Comparison of ENCODE assay signal across 10 cellular contexts in the genomic region with DNA sequence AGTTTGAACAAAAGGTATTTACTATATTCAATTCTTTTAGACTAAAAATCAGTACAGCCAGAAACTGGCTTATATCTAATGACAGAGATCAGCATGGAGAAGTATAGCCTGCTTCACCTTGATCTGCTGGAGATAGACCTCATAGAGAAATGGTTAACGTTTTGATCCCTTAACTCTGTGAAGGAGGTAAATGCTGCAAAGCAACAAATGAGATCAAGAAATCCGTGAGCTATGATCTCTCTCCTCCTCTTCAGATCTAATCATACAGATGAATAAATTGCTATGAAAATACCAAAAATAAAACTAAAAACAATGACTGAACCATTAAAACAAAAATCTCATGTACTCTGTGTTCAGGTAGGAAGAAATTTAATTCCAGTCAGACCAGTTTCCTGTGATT. TPM values are rescaled to one million over a fixed set of nuclear protein-coding genes. Genes with fewer than 3 reads are reported as not detected.
DNase-seq lines count a peak whose midpoint lies in the region; ATAC-seq and TF ChIP-seq lines count a peak whose summit lies in the region.
"Had no signal": no experiment of that assay in that cellular context is flagged by ENCODE, and none has a peak within 500 bp of the region (broad histone marks: within the 10 kb centered on the region; RNA-seq: fewer than 3 reads in every experiment).

No MANE protein-coding gene starts in this region.

- H4K20me1 ChIP-seq in neural progenitor cell (ENCODE audit: low read depth): no peaks in the 10 kb centered on the region

- intact Hi-C loops in CD8-positive, alpha-beta T cell (cut with DNase I, micrococcal nuclease): no loop called here
- intact Hi-C loops in naive thymus-derived CD4-positive, alpha-beta T cell (cut with micrococcal nuclease): loop anchor here in 1 of 2 donors (1.0 kb wide), 1 partner anchor 16 kb away; no protein-coding TSS in a partner anchor

- H3K4me3 ChIP-seq in CD8-positive, alpha-beta T cell (ENCODE audit: low read depth, low read length): no peak overlapping the region
- H3K4me3 ChIP-seq in naive thymus-derived CD4-positive, alpha-beta T cell (ENCODE audit: low read length): peak overlapping the region; percentile 11
- H3K4me3 ChIP-seq in Peyer's patch (peak overlapping the region in 2 of 4 donors; percentile 40 to 42), neural progenitor cell (no peak overlapping the region)

- no peaks in the 10 kb centered on the region for H3F3A ChIP-seq in neural progenitor cell (ENCODE audit: low read depth)

- TF ChIP-seq CTCF in CD8-positive, alpha-beta T cell (IDR thresholded peaks at IDR 0.05): no peak
- TF ChIP-seq CTCF in Peyer's patch (IDR thresholded peaks at IDR 0.05) (no peak), neural progenitor cell (IDR thresholded peaks at IDR 0.05) (no peak)

- no peaks in the 10 kb centered on the region for H3K27me3 Mint-ChIP-seq in CD8-positive, alpha-beta T cell (ENCODE audit: low read depth)
- peaks cover 0 to 4% (median 0%) of the 10 kb centered on the region in 5 donors for H3K27me3 Mint-ChIP-seq in naive thymus-derived CD4-positive, alpha-beta T cell
- H3K27me3 Mint-ChIP-seq in neural progenitor cell (ENCODE audit: insufficient read depth, low read depth): no peaks in the 10 kb centered on the region

- no peak overlapping the region for H3K4me2 ChIP-seq in neural progenitor cell

- H3K9me3 Mint-ChIP-seq in CD8-positive, alpha-beta T cell: no peaks in the 10 kb centered on the region
- peaks cover 0 to 6% (median 1%) of the 10 kb centered on the region in 11 donors for H3K9me3 Mint-ChIP-seq in naive thymus-derived CD4-positive, alpha-beta T cell
- peaks cover 3% of the 10 kb centered on the region for H3K9me3 Mint-ChIP-seq in neural progenitor cell
- H3K9me3 Mint-ChIP-seq: T-helper 1 cell treated with Interleukin-12 subunit alpha and Interleukin-12 subunit beta and Interleukin-4 antibody, amounts not matched to agents 30 μg/mL and 1 μg/mL, for 36 hours had no signal

- CTCF ChIA-PET in CD8-positive, alpha-beta T cell (lab: Charles Lee): no interaction called here
- CTCF ChIA-PET in naive thymus-derived CD4-positive, alpha-beta T cell (lab: Charles Lee): no interaction called here

- H3K27ac Mint-ChIP-seq in CD8-positive, alpha-beta T cell: no peak overlapping the region
- peak overlapping the region in 8 of 9 donors; percentile 0 to 74 (median 48) for H3K27ac Mint-ChIP-seq in naive thymus-derived CD4-positive, alpha-beta T cell
- H3K27ac Mint-ChIP-seq in neural progenitor cell: no peak overlapping the region
- H3K27ac Mint-ChIP-seq: T-helper 1 cell treated with Interleukin-12 subunit alpha and Interleukin-12 subunit beta and Interleukin-4 antibody, amounts not matched to agents 30 μg/mL and 1 μg/mL, for 36 hours had no signal

- DNase-seq in CD8-positive, alpha-beta T cell: no peak
- DNase-seq in astrocyte of the hippocampus (ENCODE audit: low read depth, low spot score) (peak; percentile 10), Peyer's patch (no peak), neural progenitor cell (ENCODE audit: low spot score) (no peak)
- DNase-seq in naive thymus-derived CD4-positive, alpha-beta T cell: no peak
- DNase-seq in stimulated activated CD4-positive, alpha-beta T cell treated with anti-CD3 and anti-CD28 coated beads, Interleukin-15, amount 100 ng/mL, for 24 hours: no peak
- no peak for DNase-seq in effector CD4-positive, alpha-beta T cell
- DNase-seq: IMR-90 had no signal

- peak overlapping the region; percentile 68 for H3K4me3 Mint-ChIP-seq in CD8-positive, alpha-beta T cell
- H3K4me3 Mint-ChIP-seq in naive thymus-derived CD4-positive, alpha-beta T cell: peak overlapping the region in 9 of 10 donors; percentile 33 to 83 (median 81)
- H3K4me3 Mint-ChIP-seq in neural progenitor cell: no peak overlapping the region
- H3K4me3 Mint-ChIP-seq: T-helper 1 cell treated with Interleukin-12 subunit alpha and Interleukin-12 subunit beta and Interleukin-4 antibody, amounts not matched to agents 30 μg/mL and 1 μg/mL, for 36 hours had no signal

- no peak overlapping the region for H3K27ac ChIP-seq in CD8-positive, alpha-beta T cell (ENCODE audit: low read depth, low read length)
- H3K27ac ChIP-seq in naive thymus-derived CD4-positive, alpha-beta T cell (ENCODE audit: low read depth, low read length): no peak overlapping the region
- H3K27ac ChIP-seq in Peyer's patch (no peak overlapping the region), neural progenitor cell (no peak overlapping the region)

- no peaks in the 10 kb centered on the region for H3K27me3 ChIP-seq in CD8-positive, alpha-beta T cell (ENCODE audit: insufficient read depth, low read length)
- no peaks in the 10 kb centered on the region for H3K27me3 ChIP-seq in naive thymus-derived CD4-positive, alpha-beta T cell (ENCODE audit: control insufficient read depth in 2 of 2, insufficient read depth in 2 of 2, low read length in 2 of 2)
- no peaks in the 10 kb centered on the region for H3K27me3 ChIP-seq in Peyer's patch
- no peaks in the 10 kb centered on the region for H3K27me3 ChIP-seq in neural progenitor cell

- no peak overlapping the region for H3K9ac ChIP-seq in neural progenitor cell

- no peak for TF ChIP-seq POLR2A in Peyer's patch (IDR thresholded peaks at IDR 0.05)

- no peak overlapping the region for H2AFZ ChIP-seq in neural progenitor cell (replicated peaks)

- no peaks in the 10 kb centered on the region for H3K36me3 ChIP-seq in CD8-positive, alpha-beta T cell (ENCODE audit: insufficient read depth, low read length)
- H3K36me3 ChIP-seq in naive thymus-derived CD4-positive, alpha-beta T cell (ENCODE audit: control insufficient read depth in 2 of 3, insufficient read depth in 3 of 3, low read length in 3 of 3): no peaks in the 10 kb centered on the region
- H3K36me3 ChIP-seq in Peyer's patch: no peaks in the 10 kb centered on the region
- no peaks in the 10 kb centered on the region for H3K36me3 ChIP-seq in neural progenitor cell

- no peaks in the 10 kb centered on the region for H3K79me2 ChIP-seq in neural progenitor cell (ENCODE audit: low read depth)

- no peak for ATAC-seq in CD8-positive, alpha-beta T cell
- ATAC-seq in HG03378 (IDR thresholded peaks at IDR 0.05; ENCODE audit: unreplicated experiment): peak; percentile 8
- no peak for ATAC-seq in naive thymus-derived CD4-positive, alpha-beta T cell

- H3K4me1 ChIP-seq in CD8-positive, alpha-beta T cell (ENCODE audit: insufficient read depth, low read length): no peaks in the 10 kb centered on the region
- no peaks in the 10 kb centered on the region for H3K4me1 ChIP-seq in naive thymus-derived CD4-positive, alpha-beta T cell (ENCODE audit: control insufficient read depth in 2 of 2, insufficient read depth in 2 of 2, low read length in 2 of 2)
- H3K4me1 ChIP-seq in Peyer's patch: no peaks in the 10 kb centered on the region
- H3K4me1 ChIP-seq in neural progenitor cell: no peaks in the 10 kb centered on the region

- H3K36me3 Mint-ChIP-seq in CD8-positive, alpha-beta T cell: no peaks in the 10 kb centered on the region
- H3K36me3 Mint-ChIP-seq in naive thymus-derived CD4-positive, alpha-beta T cell: no peaks in the 10 kb centered on the region
- peaks cover 39% of the 10 kb centered on the region for H3K36me3 Mint-ChIP-seq in neural progenitor cell

- peaks cover 9% of the 10 kb centered on the region for H3K4me1 Mint-ChIP-seq in CD8-positive, alpha-beta T cell (ENCODE audit: low read depth)
- H3K4me1 Mint-ChIP-seq in naive thymus-derived CD4-positive, alpha-beta T cell: peaks cover 0 to 6% (median 6%) of the 10 kb centered on the region in 7 donors
- peaks cover 24% of the 10 kb centered on the region for H3K4me1 Mint-ChIP-seq in neural progenitor cell

- POLR2A ChIA-PET in CD8-positive, alpha-beta T cell (lab: Charles Lee): no interaction called here
- POLR2A ChIA-PET in naive thymus-derived CD4-positive, alpha-beta T cell (lab: Charles Lee): no interaction called here

- no peaks in the 10 kb centered on the region for H3K9me3 ChIP-seq in CD8-positive, alpha-beta T cell (ENCODE audit: low read length)
- H3K9me3 ChIP-seq in naive thymus-derived CD4-positive, alpha-beta T cell (ENCODE audit: control insufficient read depth in 2 of 3, low read length in 3 of 3): no peaks in the 10 kb centered on the region
- H3K9me3 ChIP-seq in Peyer's patch (no peaks in the 10 kb centered on the region), neural progenitor cell (ENCODE audit: low read depth) (no peaks in the 10 kb centered on the region)

RNA-seq across cellular contexts. Expression of a gene that starts 42.8 kb away (rescaled TPM):
- total RNA-seq in CD8-positive, alpha-beta T cell: under 1 TPM; 0.11 to 0.17 TPM
- total RNA-seq in naive thymus-derived CD4-positive, alpha-beta T cell: under 1 TPM in 2 of 5 experiments, not detected in 3; 0.29 to 0.59 TPM
- polyA plus RNA-seq in naive thymus-derived CD4-positive, alpha-beta T cell: under 1 TPM in 1 of 2 donors, not detected in 1; 0.08 TPM
- 10 to 100 TPM in 1 of 4 donors, 1 to 10 TPM in 1, under 1 TPM in 2; 0.28 to 14.0 (median 1.1) TPM for total RNA-seq in Peyer's patch
- total RNA-seq in neural progenitor cell (ENCODE audit: low replicate concordance): 0.13 TPM in 1 of 2 replicates, not detected in the other
- total RNA-seq: IMR-90 had no signal
- polyA plus RNA-seq: IMR-90 had no signal

Comparison
In these comparisons a context has a peak if more than half of its experiments do, and no peak if none do; other contexts are left out.
1. H3K27ac Mint-ChIP-seq: peak in naive thymus-derived CD4-positive, alpha-beta T cell (8 of 9); none in CD8-positive, alpha-beta T cell (single experiment) and neural progenitor cell (single experiment).